In genomic region chr2:196290149-196290548, GRCh38 we compare ENCODE assay signal across 13 cellular contexts.
"Had no signal": no experiment of that assay in that cellular context is flagged by ENCODE, and none has a peak within 500 bp of the region (broad histone marks: within the 10 kb centered on the region; RNA-seq: fewer than 3 reads in every experiment).

No MANE protein-coding gene starts in this region.

- H3K27me3 ChIP-seq: esophagus muscularis mucosa, neutrophil, tibial nerve had no signal

- H3K4me3 Mint-ChIP-seq: activated CD4-positive, alpha-beta memory T cell treated with anti-CD3 and anti-CD28 coated beads for 36 hours; activated naive CD8-positive, alpha-beta T cell treated with anti-CD3 and anti-CD28 coated beads, Interleukin-2, amount 10 ng/mL, durations not matched to agents 7 days and 5 days; endodermal cell had no signal

- H3K36me3 Mint-ChIP-seq: activated CD4-positive, alpha-beta memory T cell treated with anti-CD3 and anti-CD28 coated beads for 36 hours had no signal

- DNase-seq: activated CD4-positive, alpha-beta memory T cell treated with anti-CD3 and anti-CD28 coated beads for 36 hours; activated gamma-delta T cell; activated naive CD8-positive, alpha-beta T cell treated with anti-CD3 and anti-CD28 coated beads, Interleukin-2, amount 10 ng/mL, durations not matched to agents 7 days and 5 days; anterior cingulate cortex; endodermal cell; foreskin fibroblast; islet precursor cell; left ventricle myocardium superior; retina; stimulated activated CD4-positive, alpha-beta T cell treated with anti-CD3 and anti-CD28 coated beads, Interleukin-4, amount 100 ng/mL, for 4 hours had no signal

- H3K9me3 Mint-ChIP-seq: activated CD4-positive, alpha-beta memory T cell treated with anti-CD3 and anti-CD28 coated beads for 36 hours; activated naive CD8-positive, alpha-beta T cell treated with anti-CD3 and anti-CD28 coated beads, Interleukin-2, amount 10 ng/mL, durations not matched to agents 7 days and 5 days; endodermal cell had no signal

- H3K4me3 ChIP-seq: esophagus muscularis mucosa, tibial nerve had no signal

- H3K27me3 Mint-ChIP-seq: activated CD4-positive, alpha-beta memory T cell treated with anti-CD3 and anti-CD28 coated beads for 36 hours had no signal

- H3K36me3 ChIP-seq: neutrophil had no signal

- H3K9me3 ChIP-seq: esophagus muscularis mucosa, neutrophil, tibial nerve had no signal

- H3K27ac ChIP-seq: esophagus muscularis mucosa, neutrophil, tibial nerve had no signal

- H3K27ac Mint-ChIP-seq: activated CD4-positive, alpha-beta memory T cell treated with anti-CD3 and anti-CD28 coated beads for 36 hours; activated naive CD8-positive, alpha-beta T cell treated with anti-CD3 and anti-CD28 coated beads, Interleukin-2, amount 10 ng/mL, durations not matched to agents 7 days and 5 days; endodermal cell had no signal
